ENCODE assay signal across 1 cellular context in the genomic region with DNA sequence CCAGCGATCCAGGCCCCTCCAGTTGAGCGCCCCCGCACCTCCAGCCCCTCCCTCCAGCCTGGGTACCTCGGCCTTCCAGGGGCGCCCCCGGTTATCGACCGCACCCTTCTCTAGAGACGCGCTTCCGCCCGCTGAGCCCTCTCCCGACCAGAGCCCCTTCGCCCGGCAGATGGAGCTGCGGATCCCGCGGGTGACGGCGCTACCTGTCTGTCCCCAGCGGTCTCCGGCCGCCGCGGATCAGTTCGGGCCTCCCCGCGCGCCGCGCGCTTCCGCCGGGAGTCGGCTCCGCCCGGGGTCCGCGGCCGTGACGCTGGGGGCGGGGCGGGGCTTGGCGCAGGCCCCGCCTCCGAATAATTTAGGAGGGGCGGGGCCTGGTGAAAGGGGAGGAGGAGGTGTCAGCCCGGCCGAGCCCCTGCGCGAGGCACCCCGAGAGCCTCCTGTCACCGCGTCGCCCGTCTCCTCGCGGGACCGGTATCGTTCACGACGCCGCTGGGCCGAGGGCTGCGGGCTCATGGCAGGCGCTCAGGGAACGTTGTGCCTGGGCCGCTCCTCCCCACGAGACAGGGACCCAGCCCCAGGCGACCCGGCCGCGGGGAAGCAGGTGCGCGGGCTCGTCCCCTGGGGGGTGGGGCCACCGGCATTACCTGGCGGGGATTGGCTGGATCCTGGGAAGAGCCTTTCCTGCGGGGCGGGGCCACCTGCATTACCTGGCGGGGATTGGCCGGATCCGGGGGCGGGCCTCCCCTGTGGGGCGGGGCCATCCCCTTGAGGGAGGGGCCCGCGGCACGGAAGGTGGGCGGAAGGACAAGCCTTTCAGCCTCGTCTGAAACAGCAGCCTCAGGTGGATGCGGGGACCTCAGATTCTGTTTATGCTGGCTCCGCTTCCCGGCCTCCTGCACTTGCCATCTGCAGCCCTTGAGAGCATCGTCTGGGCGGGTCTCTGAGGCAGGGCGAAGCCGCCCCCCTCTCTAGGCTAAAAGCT.
TF ChIP-seq lines count a peak whose summit lies in the region.

A gene with protein sequence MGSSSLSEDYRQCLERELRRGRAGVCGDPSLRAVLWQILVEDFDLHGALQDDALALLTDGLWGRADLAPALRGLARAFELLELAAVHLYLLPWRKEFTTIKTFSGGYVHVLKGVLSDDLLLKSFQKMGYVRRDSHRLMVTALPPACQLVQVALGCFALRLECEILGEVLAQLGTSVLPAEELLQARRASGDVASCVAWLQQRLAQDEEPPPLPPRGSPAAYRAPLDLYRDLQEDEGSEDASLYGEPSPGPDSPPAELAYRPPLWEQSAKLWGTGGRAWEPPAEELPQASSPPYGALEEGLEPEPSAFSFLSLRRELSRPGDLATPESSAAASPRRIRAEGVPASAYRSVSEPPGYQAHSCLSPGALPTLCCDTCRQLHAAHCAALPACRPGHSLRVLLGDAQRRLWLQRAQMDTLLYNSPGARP (minus strand): TSS at position 281 of the 982 bp plus-strand sequence. CDS start 473 bp downstream, outside the sequence.

TF ChIP-seq in SK-N-SH, 30 proteins besides CTCF, POLR2A, EP300 and RAD21 (continued from another document):
- TF ChIP-seq MAX (IDR thresholded peaks at IDR 0.05; ENCODE audit: low read depth) (peak; percentile 53), IRF3 (IDR thresholded peaks at IDR 0.05; ENCODE audit: low read depth, low read length) (no peak), FOXM1 (IDR thresholded peaks at IDR 0.05; ENCODE audit: low read depth) (no peak), TAF1 (IDR thresholded peaks at IDR 0.05; ENCODE audit: borderline replicate concordance, low read depth, low read length) (no peak), GATA2 (CRISPR knock-in tag; IDR thresholded peaks at IDR 0.05) (no peak), REST (IDR thresholded peaks at IDR 0.05; ENCODE audit: low read depth, low read length) (no peak), YY1 (IDR thresholded peaks at IDR 0.05; ENCODE audit: low read depth) (no peak), MEF2A (IDR thresholded peaks at IDR 0.05; ENCODE audit: borderline replicate concordance, low read depth) (no peak), RFX5 (IDR thresholded peaks at IDR 0.05; ENCODE audit: low read length) (no peak), CHD2 (IDR thresholded peaks at IDR 0.05; ENCODE audit: low read length, partially characterized antibody) (no peak), FOSL2 (IDR thresholded peaks at IDR 0.05; ENCODE audit: borderline replicate concordance, low read depth) (no peak), NFIC (IDR thresholded peaks at IDR 0.05; ENCODE audit: borderline replicate concordance) (no peak), RXRA (IDR thresholded peaks at IDR 0.05; ENCODE audit: borderline replicate concordance, low read depth) (no peak), TEAD4 (IDR thresholded peaks at IDR 0.05; ENCODE audit: borderline replicate concordance, insufficient read depth) (no peak), RCOR1 (IDR thresholded peaks at IDR 0.05; ENCODE audit: low read length) (no peak), EZH2phosphoT487 (IDR thresholded peaks at IDR 0.05; ENCODE audit: borderline replicate concordance, low read depth) (no peak), JUND (IDR thresholded peaks at IDR 0.05) (no peak), PBX3 (IDR thresholded peaks at IDR 0.05) (no peak), TCF12 (IDR thresholded peaks at IDR 0.05) (no peak), GABPA (IDR thresholded peaks at IDR 0.05; ENCODE audit: low read depth) (no peak)
- TF ChIP-seq, protein P1, sequence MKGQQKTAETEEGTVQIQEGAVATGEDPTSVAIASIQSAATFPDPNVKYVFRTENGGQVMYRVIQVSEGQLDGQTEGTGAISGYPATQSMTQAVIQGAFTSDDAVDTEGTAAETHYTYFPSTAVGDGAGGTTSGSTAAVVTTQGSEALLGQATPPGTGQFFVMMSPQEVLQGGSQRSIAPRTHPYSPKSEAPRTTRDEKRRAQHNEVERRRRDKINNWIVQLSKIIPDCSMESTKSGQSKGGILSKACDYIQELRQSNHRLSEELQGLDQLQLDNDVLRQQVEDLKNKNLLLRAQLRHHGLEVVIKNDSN (IDR thresholded peaks at IDR 0.05; ENCODE audit: borderline replicate concordance, low read depth): no peak
- TF ChIP-seq, protein P2, sequence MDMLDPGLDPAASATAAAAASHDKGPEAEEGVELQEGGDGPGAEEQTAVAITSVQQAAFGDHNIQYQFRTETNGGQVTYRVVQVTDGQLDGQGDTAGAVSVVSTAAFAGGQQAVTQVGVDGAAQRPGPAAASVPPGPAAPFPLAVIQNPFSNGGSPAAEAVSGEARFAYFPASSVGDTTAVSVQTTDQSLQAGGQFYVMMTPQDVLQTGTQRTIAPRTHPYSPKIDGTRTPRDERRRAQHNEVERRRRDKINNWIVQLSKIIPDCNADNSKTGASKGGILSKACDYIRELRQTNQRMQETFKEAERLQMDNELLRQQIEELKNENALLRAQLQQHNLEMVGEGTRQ (IDR thresholded peaks at IDR 0.05; ENCODE audit: borderline replicate concordance, low read depth, low read length): no peak
TF ChIP-seq in SK-N-SH: peak in this region for 5.
